In genomic region chr7:121178452-121178851, GRCh38 we compare ENCODE assay signal across 21 cellular contexts.
DNase-seq lines count a peak whose midpoint lies in the region; ATAC-seq and TF ChIP-seq lines count a peak whose summit lies in the region.
"Had no signal": no experiment of that assay in that cellular context is flagged by ENCODE, and none has a peak within 500 bp of the region (broad histone marks: within the 10 kb centered on the region; RNA-seq: fewer than 3 reads in every experiment).

No MANE protein-coding gene starts in this region.

- TF ChIP-seq CTCF in left ventricle myocardium inferior (IDR thresholded peaks at IDR 0.05; ENCODE audit: borderline replicate concordance) (no peak), vagina (IDR thresholded peaks at IDR 0.05) (no peak)

- intact Hi-C loops in left ventricle myocardium inferior (cut with micrococcal nuclease) = no loop called here
- intact Hi-C loops in cardiac septum (cut with DNase I) = no loop called here
- intact Hi-C loops in left ventricle myocardium superior (cut with micrococcal nuclease) = no loop called here
- intact Hi-C loops in vagina (cut with DNase I) = no loop called here

- H3K27me3 ChIP-seq in left ventricle myocardium inferior (ENCODE audit: low read depth) (no peaks in the 10 kb centered on the region), vagina (no peaks in the 10 kb centered on the region)
- H3K27me3 ChIP-seq: ascending aorta, cardiac muscle cell, SJSA1, tibial nerve had no signal

- H3K4me1 ChIP-seq in left ventricle myocardium inferior (peaks cover 32% of the 10 kb centered on the region), vagina (no peaks in the 10 kb centered on the region)

- H3K4me3 ChIP-seq in left ventricle myocardium inferior = no peak overlapping the region
- no peak overlapping the region for H3K4me3 ChIP-seq in vagina
- H3K4me3 ChIP-seq: ascending aorta, cardiac muscle cell, coronary artery, SJSA1, tibial nerve had no signal

- H3K27ac ChIP-seq in left ventricle myocardium inferior (replicated peaks) (peak overlapping the region; percentile 31), vagina (no peak overlapping the region)
- H3K27ac ChIP-seq: ascending aorta, cardiac muscle cell, coronary artery, SJSA1, tibial nerve had no signal

- ATAC-seq in HG03045 (IDR thresholded peaks at IDR 0.05; ENCODE audit: unreplicated experiment) = peak; percentile 14
- ATAC-seq in left ventricle myocardium superior = peak; percentile 50
- ATAC-seq in HG02938 (IDR thresholded peaks at IDR 0.05; ENCODE audit: unreplicated experiment) = no peak
- no peak for ATAC-seq in GM19324 (IDR thresholded peaks at IDR 0.05; ENCODE audit: low FRiP score, unreplicated experiment)

- H3K9me3 ChIP-seq in left ventricle myocardium inferior (replicated peaks) (no peaks in the 10 kb centered on the region), vagina (no peaks in the 10 kb centered on the region)
- H3K9me3 ChIP-seq: ascending aorta, SJSA1, tibial nerve had no signal

- no peak for TF ChIP-seq POLR2A in vagina (IDR thresholded peaks at IDR 0.05)

- H3K36me3 ChIP-seq in left ventricle myocardium inferior = no peaks in the 10 kb centered on the region
- H3K36me3 ChIP-seq in vagina = no peaks in the 10 kb centered on the region
- H3K36me3 ChIP-seq: ascending aorta, cardiac muscle cell, SJSA1, tibial nerve had no signal

- DNase-seq in left ventricle myocardium inferior (no peak), cardiac septum (ENCODE audit: low spot score) (no peak), left ventricle myocardium superior (no peak), vagina (ENCODE audit: extremely low spot score in 2 of 2) (no peak)
- no peak for DNase-seq in stimulated activated naive CD4-positive, alpha-beta T cell treated with Interleukin-2 at 50 U/mL for 16 hours (lab: John Stamatoyannopoulos, UW)
- DNase-seq: activated CD4-positive, alpha-beta T cell treated with anti-CD3 and anti-CD28 coated beads, Interleukin-2, amount 50 U/mL, for 4 hours; HFFc6; kidney glomerular epithelial cell; NCI-H1092 treated with DMSO at 0.1 percent for 48 hours; NCI-H187 treated with DMSO at 0.1 percent for 48 hours; NCI-H2171 treated with DMSO at 0.1 percent for 48 hours; NCI-H526; T-helper 1 cell had no signal

Comparison
In these comparisons a context has a peak if more than half of its experiments do, and no peak if none do; other contexts are left out.
1. ATAC-seq: peak in HG03045 (single experiment) and left ventricle myocardium superior (single experiment); none in HG02938 (single experiment) and GM19324 (single experiment).